Comparison of ENCODE assay signal across 13 cellular contexts in the genomic region with DNA sequence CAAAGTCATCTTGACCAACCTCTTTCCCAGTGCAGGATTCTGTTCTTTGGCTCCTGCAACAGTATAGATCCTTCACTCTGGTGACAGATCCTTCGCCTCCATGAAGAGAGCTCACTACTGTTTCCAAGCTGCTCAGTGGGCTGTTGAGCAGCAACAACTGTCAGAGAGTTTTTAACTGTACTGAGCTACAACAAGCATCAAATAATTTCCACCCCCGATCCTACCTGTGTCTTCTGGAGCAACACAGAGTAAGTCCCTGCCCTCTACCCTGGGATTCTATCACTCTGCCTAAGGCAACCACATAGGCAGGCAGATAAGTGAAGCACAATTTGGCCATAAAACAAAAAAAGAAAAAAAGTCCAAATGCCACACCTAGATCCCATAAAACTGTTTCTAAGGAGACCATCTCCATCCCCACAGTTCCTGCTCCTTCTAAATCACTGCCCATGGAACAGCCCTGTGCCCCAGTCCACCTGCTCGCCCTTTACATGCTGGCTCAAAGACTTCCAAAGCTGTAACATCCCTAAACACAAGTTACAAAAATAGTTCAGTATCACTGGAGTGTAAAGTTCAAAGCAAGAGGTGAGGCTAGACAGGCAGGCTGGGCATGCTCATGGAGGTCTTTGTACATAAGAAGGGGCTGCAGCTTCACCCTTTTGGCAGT. TPM values are rescaled to one million over a fixed set of nuclear protein-coding genes. Genes with fewer than 3 reads are reported as not detected.
"Had no signal": no experiment of that assay in that cellular context is flagged by ENCODE, and none has a peak within 500 bp of the region (broad histone marks: within the 10 kb centered on the region; RNA-seq: fewer than 3 reads in every experiment).

No MANE protein-coding gene starts in this region.

- H3K9me3 Mint-ChIP-seq: activated naive CD4-positive, alpha-beta T cell treated with anti-CD3 and anti-CD28 coated beads, Interleukin-2, amount 50 U/mL, for 24 hours; activated T-helper 2 cell treated with anti-CD3 and anti-CD28 coated beads, Interferon-gamma antibody, Interleukin-2, Interleukin-4, amounts not matched to agents 10 μg/mL and 5 μg/mL and 100 μg/mL, durations not matched to agents 14 hours and 24 hours and 36 hours; immature natural killer cell had no signal

- H3K27ac Mint-ChIP-seq: activated naive CD4-positive, alpha-beta T cell treated with anti-CD3 and anti-CD28 coated beads, Interleukin-2, amount 50 U/mL, for 24 hours; activated T-helper 2 cell treated with anti-CD3 and anti-CD28 coated beads, Interferon-gamma antibody, Interleukin-2, Interleukin-4, amounts not matched to agents 10 μg/mL and 5 μg/mL and 100 μg/mL, durations not matched to agents 14 hours and 24 hours and 36 hours; endodermal cell had no signal

- H3K27me3 ChIP-seq: pancreas had no signal

- DNase-seq: amniotic stem cell, endodermal cell, glutamatergic neuron, immature natural killer cell, left cardiac atrium, mammary epithelial cell, pancreas, retina had no signal

- FAIRE-seq: pancreas had no signal

- H3K4me3 Mint-ChIP-seq: activated naive CD4-positive, alpha-beta T cell treated with anti-CD3 and anti-CD28 coated beads, Interleukin-2, amount 50 U/mL, for 24 hours; brain; endodermal cell; immature natural killer cell had no signal

- H3K9me3 ChIP-seq: pancreas had no signal

- H3K36me3 ChIP-seq: pancreas had no signal

- H3K27me3 Mint-ChIP-seq: activated naive CD4-positive, alpha-beta T cell treated with anti-CD3 and anti-CD28 coated beads, Interleukin-2, amount 50 U/mL, for 24 hours; brain had no signal

- H3K4me3 ChIP-seq: pancreas, skin epidermis had no signal

- H3K4me1 Mint-ChIP-seq: activated naive CD4-positive, alpha-beta T cell treated with anti-CD3 and anti-CD28 coated beads, Interleukin-2, amount 50 U/mL, for 24 hours; brain; endodermal cell had no signal

- ATAC-seq: left cardiac atrium had no signal

RNA-seq across cellular contexts. Expression of a gene that starts 37.8 kb away (rescaled TPM):
- polyA plus RNA-seq: neural cell had no signal
